Comparison of ENCODE assay signal across 18 cellular contexts in the genomic region with DNA sequence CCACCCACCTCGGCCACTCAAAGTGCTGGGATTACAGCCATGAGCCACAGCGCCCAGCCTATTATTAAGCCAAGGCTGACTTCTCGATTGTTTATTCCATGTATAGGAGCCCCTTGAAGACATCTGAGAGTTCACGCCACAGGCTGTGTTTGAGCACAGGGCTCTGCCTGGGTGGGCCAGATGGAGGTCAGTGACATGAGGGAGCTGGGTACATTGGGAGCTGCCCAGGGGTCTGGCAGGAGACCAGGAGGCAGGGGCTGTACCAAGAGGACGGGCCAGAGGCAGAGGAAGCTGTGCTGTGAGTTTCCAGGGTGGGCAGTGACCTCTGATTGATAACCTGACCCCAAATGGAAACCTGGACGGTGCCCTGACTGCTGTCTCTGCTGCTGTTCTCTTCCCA. TPM values are rescaled to one million over a fixed set of nuclear protein-coding genes. Genes with fewer than 3 reads are reported as not detected.
DNase-seq lines count a peak whose midpoint lies in the region; ATAC-seq and TF ChIP-seq lines count a peak whose summit lies in the region.
"Had no signal": no experiment of that assay in that cellular context is flagged by ENCODE, and none has a peak within 500 bp of the region (broad histone marks: within the 10 kb centered on the region; RNA-seq: fewer than 3 reads in every experiment).

No MANE protein-coding gene starts in this region.

- no peak overlapping the region for H3K27ac ChIP-seq in osteoblast (ENCODE audit: low read depth, low read length)
- H3K27ac ChIP-seq: A549, C4-2B had no signal

- H3K4me3 Mint-ChIP-seq in glutamatergic neuron (ENCODE audit: unreplicated experiment): no peak overlapping the region
- H3K4me3 Mint-ChIP-seq: CD4-positive, alpha-beta memory T cell had no signal

- no peaks in the 10 kb centered on the region for H3K4me1 Mint-ChIP-seq in glutamatergic neuron (ENCODE audit: low read depth, unreplicated experiment)

- H3K27me3 Mint-ChIP-seq in glutamatergic neuron (ENCODE audit: unreplicated experiment): peaks cover 1% of the 10 kb centered on the region
- H3K27me3 Mint-ChIP-seq: CD4-positive, alpha-beta memory T cell had no signal

- H3K4me2 ChIP-seq in osteoblast (ENCODE audit: insufficient read depth, low read length): no peak overlapping the region
- H3K4me2 ChIP-seq: A549 had no signal

- H4K20me1 ChIP-seq in osteoblast (ENCODE audit: insufficient read depth, low read length): peaks cover 14% of the 10 kb centered on the region

- no peaks in the 10 kb centered on the region for H3K27me3 ChIP-seq in osteoblast (ENCODE audit: insufficient read depth, low read length)

- H3K79me2 ChIP-seq in osteoblast (ENCODE audit: insufficient read depth, low read length): peaks cover 24% of the 10 kb centered on the region

- peaks cover 4% of the 10 kb centered on the region for H3K9me3 Mint-ChIP-seq in glutamatergic neuron (ENCODE audit: unreplicated experiment)
- H3K9me3 Mint-ChIP-seq: CD4-positive, alpha-beta memory T cell had no signal

- H3K27ac Mint-ChIP-seq in glutamatergic neuron (ENCODE audit: unreplicated experiment): no peak overlapping the region
- H3K27ac Mint-ChIP-seq: CD4-positive, alpha-beta memory T cell had no signal

- peak; percentile 55 for DNase-seq in Right ventricle myocardium inferior (ENCODE audit: missing footprints)
- DNase-seq in cardiac septum (ENCODE audit: low spot score): no peak
- peak; percentile 0 for DNase-seq in Daoy (ENCODE audit: low read depth)
- DNase-seq in glutamatergic neuron: peak; percentile 13
- DNase-seq in osteoblast (ENCODE audit: insufficient read length, low spot score, missing footprints): peak; percentile 52
- no peak for DNase-seq in islet precursor cell
- DNase-seq: AML-193; CD4-positive, alpha-beta memory T cell; DMS153; DMS79; GF-D8; GOT3 had no signal

- no peaks in the 10 kb centered on the region for H3K36me3 Mint-ChIP-seq in glutamatergic neuron (ENCODE audit: unreplicated experiment)

- peaks cover 4% of the 10 kb centered on the region for H3K4me1 ChIP-seq in osteoblast (ENCODE audit: insufficient read depth, low read length)

- no peak overlapping the region for H3K4me3 ChIP-seq in osteoblast (ENCODE audit: insufficient read depth, low read length)
- H3K4me3 ChIP-seq: A549, HAP-1 had no signal

- TF ChIP-seq CTCF in glutamatergic neuron (IDR thresholded peaks at IDR 0.05; ENCODE audit: partially characterized antibody, unreplicated experiment): no peak
- no peak for TF ChIP-seq CTCF in osteoblast (IDR thresholded peaks at IDR 0.05; ENCODE audit: extremely low read depth, low read depth, low read length)

- H2AFZ ChIP-seq in osteoblast (ENCODE audit: low read length): no peak overlapping the region

- ATAC-seq in Right ventricle myocardium inferior (no peak), GM21723 (IDR thresholded peaks at IDR 0.05; ENCODE audit: unreplicated experiment) (no peak), HG02798 (IDR thresholded peaks at IDR 0.05; ENCODE audit: poor library complexity, unreplicated experiment) (no peak)
- ATAC-seq: A549 had no signal

- intact Hi-C loops in Right ventricle myocardium inferior (cut with DNase I): no loop called here
- intact Hi-C loops in cardiac septum (cut with DNase I): loop anchor here (10.0 kb wide), 1 partner anchor 257 kb away; the partner anchor contains the start of gene TUBGCP6

- no peaks in the 10 kb centered on the region for H3K9me3 ChIP-seq in osteoblast (ENCODE audit: low read depth, low read length)
- H3K9me3 ChIP-seq: A549, HAP-1 had no signal

- peaks cover 17% of the 10 kb centered on the region for H3K36me3 ChIP-seq in osteoblast (ENCODE audit: insufficient read depth, low read length)

RNA-seq across cellular contexts. Expression of gene LMF2, which starts 5.4 kb away (rescaled TPM):
- 24.9 TPM for total RNA-seq in Right ventricle myocardium inferior
- 28.7 TPM for total RNA-seq in cardiac septum
- total RNA-seq in Daoy (2014; rRNA removed; shearing (Covaris generic)): 13.9 and 25.4 TPM in 2 replicates
- total RNA-seq in glutamatergic neuron (ENCODE audit: unreplicated experiment): 62.2 TPM
- 56.8 and 60.7 TPM in 2 replicates for total RNA-seq in osteoblast

RNA-seq across cellular contexts. Expression of gene NCAPH2, which starts 5.9 kb away (rescaled TPM):
- total RNA-seq in Right ventricle myocardium inferior (26.7 TPM), cardiac septum (25.1 TPM), glutamatergic neuron (ENCODE audit: unreplicated experiment) (52.9 TPM), osteoblast (24.2 and 27.5 TPM in 2 replicates)
- total RNA-seq in Daoy (2014; rRNA removed; shearing (Covaris generic)): 70.7 and 85.0 TPM in 2 replicates

RNA-seq across cellular contexts. Expression of gene MIOX, which starts 15.4 kb away (rescaled TPM):
- total RNA-seq in Right ventricle myocardium inferior (not detected), cardiac septum (not detected), glutamatergic neuron (ENCODE audit: unreplicated experiment) (4.0 TPM), osteoblast (under 0.01 TPM in 1 of 2 replicates, not detected in the other)
- not detected in 2 replicates for total RNA-seq in Daoy (2014; rRNA removed; shearing (Covaris generic))
- total RNA-seq: CD4-positive, alpha-beta memory T cell; HT-29 had no signal

RNA-seq across cellular contexts. Expression of gene ADM2, which starts 20.8 kb away (rescaled TPM):
- not detected for total RNA-seq in Right ventricle myocardium inferior
- 0.13 TPM for total RNA-seq in cardiac septum
- total RNA-seq in Daoy (2014; rRNA removed; shearing (Covaris generic)): 0.03 and 0.23 TPM in 2 replicates
- 37.6 TPM for total RNA-seq in glutamatergic neuron (ENCODE audit: unreplicated experiment)
- 9.1 and 9.4 TPM in 2 replicates for total RNA-seq in osteoblast

RNA-seq across cellular contexts. Expression of gene SCO2, which starts 23.3 kb away (rescaled TPM):
- not detected for total RNA-seq in Right ventricle myocardium inferior
- 2.4 TPM for total RNA-seq in cardiac septum
- 9.4 and 11.5 TPM in 2 replicates for total RNA-seq in Daoy (2014; rRNA removed; shearing (Covaris generic))
- 4.8 TPM for total RNA-seq in glutamatergic neuron (ENCODE audit: unreplicated experiment)
- 5.1 and 5.6 TPM in 2 replicates for total RNA-seq in osteoblast
- total RNA-seq: CD4-positive, alpha-beta memory T cell had no signal

Comparison
In these comparisons a context has a peak if more than half of its experiments do, and no peak if none do; other contexts are left out.
1. DNase-seq: peak in Right ventricle myocardium inferior (single experiment), Daoy (single experiment), glutamatergic neuron (single experiment) and osteoblast (single experiment); none in cardiac septum (single experiment) and islet precursor cell (single experiment).